Comparison of ENCODE assay signal across 9 cellular contexts in the genomic region with DNA sequence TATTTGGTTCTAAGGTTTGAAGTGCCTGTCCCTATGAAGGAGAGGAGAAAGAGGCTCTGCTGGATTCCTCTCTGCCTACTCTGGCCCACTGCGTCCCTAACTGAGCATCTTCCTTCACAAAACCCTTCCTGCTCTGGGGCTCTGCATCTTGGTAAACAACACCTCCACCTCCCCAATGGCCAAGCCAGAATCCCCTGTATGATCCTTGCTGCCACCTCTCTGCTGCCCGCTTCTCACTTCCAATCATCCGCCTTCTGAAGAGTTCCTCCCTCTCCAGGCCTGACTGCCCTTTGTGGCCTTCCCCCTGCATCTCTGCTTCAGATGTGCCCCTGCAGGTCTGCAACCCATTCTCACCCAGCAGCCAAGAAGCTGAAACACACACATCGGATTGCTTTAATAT.
"Had no signal": no experiment of that assay in that cellular context is flagged by ENCODE, and none has a peak within 500 bp of the region (broad histone marks: within the 10 kb centered on the region; RNA-seq: fewer than 3 reads in every experiment).

No MANE protein-coding gene starts in this region.

- ATAC-seq: GM23338, HepG2 had no signal

- FAIRE-seq: H1, H54, HepG2 had no signal

- H3K36me3 ChIP-seq: HAP-1 had no signal

- DNase-seq: KBM-7 had no signal

- H3K4me3 ChIP-seq: GM23338, HAP-1 had no signal

- H3K36me3 Mint-ChIP-seq: IgD-negative memory B cell had no signal

- H3K9ac ChIP-seq: KMS-11 had no signal

- H3K4me3 Mint-ChIP-seq: GM23338 had no signal

- H2AFZ ChIP-seq: GM23338 had no signal

- H3K9me3 ChIP-seq: HAP-1 had no signal

- H3K27ac ChIP-seq: HL-60, KMS-11 had no signal

- H3K27ac Mint-ChIP-seq: GM23338 had no signal

- H3K4me1 ChIP-seq: HAP-1 had no signal

- H3K9me3 Mint-ChIP-seq: GM23338 had no signal

- H3K4me2 ChIP-seq: GM23338, KMS-11 had no signal
